8 cellular contexts compared by ENCODE assay signal in genomic region chr14:61813101-61813596, GRCh38. TPM values are rescaled to one million over a fixed set of nuclear protein-coding genes. Genes with fewer than 3 reads are reported as not detected.
A peak's percentile ranks its signal among the peaks of the same experiment; 100 is the strongest.
DNase-seq lines count a peak whose midpoint lies in the region; ATAC-seq and TF ChIP-seq lines count a peak whose summit lies in the region.

No MANE protein-coding gene starts in this region.

- peaks cover 0 to 6% (median 4%) of the 10 kb centered on the region in 3 donors for H3K36me3 Mint-ChIP-seq in naive thymus-derived CD8-positive, alpha-beta T cell
- H3K36me3 Mint-ChIP-seq in HFFc6 (ENCODE audit: low read depth), result no peaks in the 10 kb centered on the region; the same call in 1 of the 2 replicates

- H3K36me3 ChIP-seq in HEK293 (ENCODE audit: control insufficient read depth in 2 of 2, insufficient read depth in 1 of 2, low read length in 2 of 2), result no peaks in the 10 kb centered on the region

- H3K27me3 Mint-ChIP-seq in naive thymus-derived CD8-positive, alpha-beta T cell, result peaks cover 23 to 70% (median 50%) of the 10 kb centered on the region in 5 donors
- peaks cover 42% of the 10 kb centered on the region for H3K27me3 Mint-ChIP-seq in HFFc6 (ENCODE audit: insufficient read depth)

- peaks cover 29% of the 10 kb centered on the region for H3K27me3 ChIP-seq in AG04450 (ENCODE audit: control insufficient read depth, insufficient read depth, low read length)

- TF ChIP-seq CTCF in AG04450 (IDR thresholded peaks at IDR 0.05; ENCODE audit: low read depth, low read length) (no peak), HEK293 (tag by site-specific recombination; IDR thresholded peaks at IDR 0.05) (no peak), coronary artery (IDR thresholded peaks at IDR 0.05) (no peak), HFFc6 (IDR thresholded peaks at IDR 0.05) (no peak)

- H3K4me1 ChIP-seq in HEK293 (ENCODE audit: control insufficient read depth, insufficient read depth, low read length), result no peaks in the 10 kb centered on the region

- CTCF ChIA-PET in AG04450 (lab: Charles Lee) (interaction anchor here (1.0 to 1.8 kb wide), 2 partner anchors 24 to 357 kb away, joined by 4 to 16 read pairs; no protein-coding TSS in a partner anchor), HEK293 (lab: Yijun Ruan, JAX) (interaction anchor here (0.7 kb wide), 1 partner anchor 336 kb away, joined by 4 read pairs; no protein-coding TSS in a partner anchor)

- H3K9me3 ChIP-seq in AG04450 (ENCODE audit: control insufficient read depth, insufficient read depth, low read length) (no peaks in the 10 kb centered on the region; the same call in 1 of the 2 replicates), HEK293 (ENCODE audit: control insufficient read depth, insufficient read depth, low read depth, low read length) (no peaks in the 10 kb centered on the region)

- POLR2A ChIA-PET in AG04450 (lab: Yijun Ruan, JAX), result no interaction called here
- POLR2A ChIA-PET in HEK293 (lab: Yijun Ruan, JAX), result no interaction called here
- POLR2A ChIA-PET in naive thymus-derived CD8-positive, alpha-beta T cell (lab: Charles Lee), result interaction anchor here (0.7 to 1.5 kb wide), 2 partner anchors 51 to 1181 kb away, joined by 3 to 5 read pairs; partner anchors contain the start of gene SNAPC1

- DNase-seq in AG04450 (ENCODE audit: low read depth, low spot score), result no peak
- no peak for DNase-seq in coronary artery (ENCODE audit: low spot score)
- no peak for DNase-seq in naive thymus-derived CD8-positive, alpha-beta T cell
- no peak for DNase-seq in HFFc6
- no peak for DNase-seq in amniotic stem cell (lab: John Stamatoyannopoulos, UW)

- H3K4me3 ChIP-seq in AG04450 (ENCODE audit: low read depth, low read length), result peak overlapping the region; percentile 60
- peak overlapping the region; percentile 57 for H3K4me3 ChIP-seq in HEK293 (ENCODE audit: low read depth, low read length)
- peak overlapping the region; percentile 64 for H3K4me3 ChIP-seq in coronary artery

- ATAC-seq in naive thymus-derived CD8-positive, alpha-beta T cell, result no peak
- ATAC-seq in GM18517 (IDR thresholded peaks at IDR 0.05; ENCODE audit: unreplicated experiment) (no peak), GM21619 (IDR thresholded peaks at IDR 0.05; ENCODE audit: unreplicated experiment) (no peak)

- H3K4me3 Mint-ChIP-seq in naive thymus-derived CD8-positive, alpha-beta T cell, result peak overlapping the region; percentile 60 to 86 (median 74)
- no peak overlapping the region for H3K4me3 Mint-ChIP-seq in HFFc6

- H3K27ac ChIP-seq in AG04450 (ENCODE audit: low read depth, low read length) (no peak overlapping the region), HEK293 (ENCODE audit: extremely low read depth, low read depth, low read length) (no peak overlapping the region; the same call in 1 of the 2 replicates), coronary artery (no peak overlapping the region)

- peaks cover 8 to 13% (median 10%) of the 10 kb centered on the region in 4 donors for H3K4me1 Mint-ChIP-seq in naive thymus-derived CD8-positive, alpha-beta T cell
- no peaks in the 10 kb centered on the region; the same call in 1 of the 2 replicates for H3K4me1 Mint-ChIP-seq in HFFc6 (ENCODE audit: low read depth)

- H3K9me3 Mint-ChIP-seq in naive thymus-derived CD8-positive, alpha-beta T cell, result peaks cover 0 to 2% (median 0%) of the 10 kb centered on the region in 9 donors
- H3K9me3 Mint-ChIP-seq in HFFc6, result no peaks in the 10 kb centered on the region

- H3K27ac Mint-ChIP-seq in naive thymus-derived CD8-positive, alpha-beta T cell, result no peak overlapping the region
- no peak overlapping the region for H3K27ac Mint-ChIP-seq in HFFc6

TF ChIP-seq in HEK293, 187 proteins besides CTCF, POLR2A, EP300 and RAD21:
- TF ChIP-seq PBX3 (CRISPR knock-in tag; IDR thresholded peaks at IDR 0.05) (peak; percentile 10; the same call in 1 of the 2 replicates), ZNF548 (tag by site-specific recombination; IDR thresholded peaks at IDR 0.05) (no peak)

RNA-seq across cellular contexts. Expression of gene SYT16, which starts 0.6 kb away (rescaled TPM):
- 0.78 and 1.0 TPM in 2 replicates for polyA plus RNA-seq in AG04450 (2011; rRNA removed)
- polyA minus RNA-seq in AG04450 (2011; rRNA and poly(A)+ RNA removed), result 3.4 and 4.8 TPM in 2 replicates
- not detected for total RNA-seq in naive thymus-derived CD8-positive, alpha-beta T cell
- polyA plus RNA-seq in naive thymus-derived CD8-positive, alpha-beta T cell, result not detected
- total RNA-seq in HFFc6 (2021; fragmentation: NEBNext Ultra II Directional; extraction: Animal tissue kit (Norgen Biotek cat#: 25700)), result 1 to 10 TPM; 1.9 to 5.3 (median 2.2) TPM

RNA-seq across cellular contexts. Expression of gene SNAPC1, which starts 50.9 kb away (rescaled TPM):
- 11.3 and 18.6 TPM in 2 replicates for polyA plus RNA-seq in AG04450 (2011; rRNA removed)
- polyA minus RNA-seq in AG04450 (2011; rRNA and poly(A)+ RNA removed), result 2.9 and 4.9 TPM in 2 replicates
- 1 to 10 TPM; 4.0 to 4.7 TPM for total RNA-seq in naive thymus-derived CD8-positive, alpha-beta T cell
- polyA plus RNA-seq in naive thymus-derived CD8-positive, alpha-beta T cell, result 1 to 10 TPM; 4.1 to 5.6 (median 4.8) TPM
- total RNA-seq in HFFc6 (2021; fragmentation: NEBNext Ultra II Directional; extraction: Animal tissue kit (Norgen Biotek cat#: 25700)), result 10 to 100 TPM; 12.1 to 15.8 (median 14.6) TPM
